Comparison of ENCODE assay signal across 1 cellular context in genomic region chr7:31478018-31478417, GRCh38.
TF ChIP-seq lines count a peak whose summit lies in the region.

No MANE protein-coding gene starts in this region.

TF ChIP-seq in WTC11, 78 proteins besides CTCF, POLR2A, EP300 and RAD21 (continued from another document):
- no peak for TF ChIP-seq ZBTB43 (CRISPR knock-in tag; IDR thresholded peaks at IDR 0.05)
- no peak for TF ChIP-seq CDX4 (CRISPR knock-in tag; IDR thresholded peaks at IDR 0.05; ENCODE audit: borderline replicate concordance)
- TF ChIP-seq TP53 (CRISPR knock-in tag; IDR thresholded peaks at IDR 0.05), result no peak
- TF ChIP-seq ETV6 (CRISPR knock-in tag; IDR thresholded peaks at IDR 0.05), result no peak
- no peak for TF ChIP-seq TEAD1 (CRISPR knock-in tag; IDR thresholded peaks at IDR 0.05)
- TF ChIP-seq KAT7 (CRISPR knock-in tag; IDR thresholded peaks at IDR 0.05; ENCODE audit: borderline replicate concordance), result no peak
- no peak for TF ChIP-seq NR3C1 (CRISPR knock-in tag; conservative IDR thresholded peaks at IDR 0.05; ENCODE audit: low read depth)
- no peak for TF ChIP-seq IRF2 (CRISPR knock-in tag; IDR thresholded peaks at IDR 0.05; ENCODE audit: borderline replicate concordance, low read depth)
- no peak for TF ChIP-seq MXD4 (CRISPR knock-in tag; IDR thresholded peaks at IDR 0.05; ENCODE audit: borderline replicate concordance)
- TF ChIP-seq FOXJ3 (CRISPR knock-in tag; IDR thresholded peaks at IDR 0.05; ENCODE audit: borderline replicate concordance), result no peak
TF ChIP-seq in WTC11: peak in this region for 0.
